In genomic region chr5:50302815-50303490, GRCh38 we compare ENCODE assay signal across 14 cellular contexts.
DNase-seq lines count a peak whose midpoint lies in the region; TF ChIP-seq lines count a peak whose summit lies in the region.
"Had no signal": no experiment of that assay in that cellular context is flagged by ENCODE, and none has a peak within 500 bp of the region (broad histone marks: within the 10 kb centered on the region; RNA-seq: fewer than 3 reads in every experiment).

No MANE protein-coding gene starts in this region.

- H3K4me2 ChIP-seq in DOHH2 (ENCODE audit: low read length): no peak overlapping the region; the same call in 1 of the 2 replicates
- H3K4me2 ChIP-seq in Karpas-422 (ENCODE audit: low read depth, low read length, poor library complexity, severe bottlenecking): no peak overlapping the region
- H3K4me2 ChIP-seq in mesenchymal stem cell (ENCODE audit: low read length, poor library complexity, severe bottlenecking): no peak overlapping the region

- no peaks in the 10 kb centered on the region for H4K20me1 ChIP-seq in DOHH2 (ENCODE audit: control insufficient read depth, insufficient read depth, low read depth, low read length)
- H4K20me1 ChIP-seq in Karpas-422 (ENCODE audit: insufficient read depth, low read depth, low read length): no peaks in the 10 kb centered on the region

- H2AK5ac ChIP-seq in mesenchymal stem cell (ENCODE audit: low read length, severe bottlenecking): no peak overlapping the region

- no peak overlapping the region for H2BK15ac ChIP-seq in mesenchymal stem cell (ENCODE audit: low read depth, poor library complexity, severe bottlenecking)

- H4K8ac ChIP-seq in mesenchymal stem cell (ENCODE audit: low read length): no peak overlapping the region

- no peaks in the 10 kb centered on the region for H3K79me2 ChIP-seq in DOHH2 (ENCODE audit: control insufficient read depth, low read length)
- no peaks in the 10 kb centered on the region for H3K79me2 ChIP-seq in Karpas-422 (ENCODE audit: low read length)

- H3K9me3 ChIP-seq in DOHH2 (ENCODE audit: control insufficient read depth, insufficient read depth, low read length) (peaks cover 21% of the 10 kb centered on the region; the same call in 1 of the 2 replicates), Karpas-422 (ENCODE audit: low read length) (no peaks in the 10 kb centered on the region; the same call in 1 of the 2 replicates), mesenchymal stem cell (ENCODE audit: control insufficient read depth, low read length) (peaks cover 2% of the 10 kb centered on the region)

- no peaks in the 10 kb centered on the region for H3K9me2 ChIP-seq in DOHH2 (replicated peaks; ENCODE audit: control insufficient read depth, low read length)
- H3K9me2 ChIP-seq in Karpas-422 (replicated peaks; ENCODE audit: insufficient read depth, low read length): no peaks in the 10 kb centered on the region

- peak; percentile 39 for DNase-seq in Karpas-422
- peak; percentile 4 for DNase-seq in astrocyte of the hippocampus (ENCODE audit: low read depth, low spot score)
- DNase-seq in mesenchymal stem cell: no peak
- no peak for DNase-seq in activated T-cell treated with anti-CD3 and anti-CD28 coated beads, Interleukin-2, amount 50 U/mL, for 48 hours
- no peak for DNase-seq in stimulated activated naive CD4-positive, alpha-beta T cell (lab: John Stamatoyannopoulos, UW)
- no peak for DNase-seq in activated CD8-positive, alpha-beta memory T cell treated with anti-CD3 and anti-CD28 coated beads, Interleukin-2, amount 50 U/mL, for 48 hours
- no peak for DNase-seq in NCI-H1436 (lab: John Stamatoyannopoulos, UW)
- DNase-seq: activated CD4-positive, alpha-beta memory T cell treated with anti-CD3 and anti-CD28 coated beads for 36 hours; effector CD8-positive, alpha-beta T cell; left ventricle myocardium superior; NCI-H1092 treated with DMSO at 0.1 percent for 48 hours; NCI-H510A; right cardiac atrium had no signal

- H3F3A ChIP-seq in DOHH2 (ENCODE audit: control insufficient read depth, insufficient read depth): peaks cover 5% of the 10 kb centered on the region

- H4K91ac ChIP-seq in mesenchymal stem cell (ENCODE audit: low read length): no peak overlapping the region

- no peak overlapping the region for H3K18ac ChIP-seq in mesenchymal stem cell (ENCODE audit: low read depth in 1 of 2, low read length in 2 of 2)

- H2BK5ac ChIP-seq in mesenchymal stem cell (ENCODE audit: low read depth, low read length, poor library complexity, severe bottlenecking): no peak overlapping the region

- no peak for TF ChIP-seq CTCF in DOHH2 (IDR thresholded peaks at IDR 0.05; ENCODE audit: low read depth, low read length, poor library complexity, severe bottlenecking)

- H2BK12ac ChIP-seq in mesenchymal stem cell (ENCODE audit: low read length in 2 of 2): no peak overlapping the region

- H3K27ac ChIP-seq in DOHH2 (ENCODE audit: low read depth, low read length): peak overlapping the region; percentile 18; the same call in 1 of the 2 replicates
- peak overlapping the region; percentile 44; the same call in 1 of the 2 replicates for H3K27ac ChIP-seq in Karpas-422 (ENCODE audit: low read length)
- H3K27ac ChIP-seq in mesenchymal stem cell (ENCODE audit: low read length, poor library complexity, severe bottlenecking): no peak overlapping the region

- no peak overlapping the region for H3K4ac ChIP-seq in mesenchymal stem cell (ENCODE audit: low read depth in 1 of 2, low read length in 2 of 2)

- H3K79me1 ChIP-seq in mesenchymal stem cell (replicated peaks; ENCODE audit: low read length, poor library complexity, severe bottlenecking): no peaks in the 10 kb centered on the region

- H3K4me1 ChIP-seq in DOHH2 (ENCODE audit: control insufficient read depth, low read length): peaks cover 69% of the 10 kb centered on the region
- peaks cover 47% of the 10 kb centered on the region for H3K4me1 ChIP-seq in Karpas-422 (ENCODE audit: low read length)
- H3K4me1 ChIP-seq in mesenchymal stem cell (ENCODE audit: control insufficient read depth, insufficient read depth, low read depth, low read length): no peaks in the 10 kb centered on the region

- H3K36me3 ChIP-seq in DOHH2 (ENCODE audit: control insufficient read depth, low read length): peaks cover 33% of the 10 kb centered on the region
- no peaks in the 10 kb centered on the region for H3K36me3 ChIP-seq in Karpas-422 (ENCODE audit: insufficient read depth, low read length)
- no peaks in the 10 kb centered on the region for H3K36me3 ChIP-seq in mesenchymal stem cell (ENCODE audit: control insufficient read depth in 1 of 2, insufficient read depth in 2 of 2, low read depth in 1 of 2, low read length in 2 of 2)

- H3K14ac ChIP-seq in mesenchymal stem cell (ENCODE audit: low read length in 2 of 2): no peak overlapping the region

- H3K27me3 ChIP-seq in DOHH2 (ENCODE audit: control insufficient read depth, low read length): no peaks in the 10 kb centered on the region
- H3K27me3 ChIP-seq in Karpas-422 (ENCODE audit: low read length): no peaks in the 10 kb centered on the region
- H3K27me3 ChIP-seq in mesenchymal stem cell (ENCODE audit: control insufficient read depth in 1 of 2, insufficient read depth in 1 of 2, low read length in 2 of 2): no peaks in the 10 kb centered on the region

- 78% methylated on average over 3 of the region's 3 CpGs for WGBS in mesenchymal stem cell

- peak overlapping the region; percentile 20; the same call in 1 of the 2 replicates for H2AFZ ChIP-seq in Karpas-422 (ENCODE audit: low read length)
- H2AFZ ChIP-seq in mesenchymal stem cell (ENCODE audit: low read depth, low read length): no peak overlapping the region

- H2BK120ac ChIP-seq in mesenchymal stem cell (ENCODE audit: low read depth, low read length): no peak overlapping the region

- no peak overlapping the region for H3K23ac ChIP-seq in mesenchymal stem cell (ENCODE audit: low read length in 2 of 2)

- no peak overlapping the region for H3K4me3 ChIP-seq in DOHH2 (ENCODE audit: low read length)
- no peak overlapping the region for H3K4me3 ChIP-seq in Karpas-422 (ENCODE audit: low read length)
- H3K4me3 ChIP-seq in mesenchymal stem cell (ENCODE audit: insufficient read depth in 1 of 2, low read depth in 1 of 2, low read length in 2 of 2): no peak overlapping the region

- no peak overlapping the region for H3K9ac ChIP-seq in Karpas-422 (ENCODE audit: low read length)
- H3K9ac ChIP-seq in mesenchymal stem cell (ENCODE audit: low read length): peak overlapping the region; percentile 39

Comparison
In these comparisons a context has a peak if more than half of its experiments do, and no peak if none do; other contexts are left out.
1. DNase-seq: peak in Karpas-422 (single experiment) and astrocyte of the hippocampus (single experiment); none in mesenchymal stem cell (single experiment), activated T-cell treated with anti-CD3 and anti-CD28 coated beads, Interleukin-2, amount 50 U/mL, for 48 hours (0 of 2), stimulated activated naive CD4-positive, alpha-beta T cell (0 of 6), activated CD8-positive, alpha-beta memory T cell treated with anti-CD3 and anti-CD28 coated beads, Interleukin-2, amount 50 U/mL, for 48 hours (single experiment) and NCI-H1436 (single experiment).